Comparison of ENCODE assay signal across 17 cellular contexts in the genomic region with DNA sequence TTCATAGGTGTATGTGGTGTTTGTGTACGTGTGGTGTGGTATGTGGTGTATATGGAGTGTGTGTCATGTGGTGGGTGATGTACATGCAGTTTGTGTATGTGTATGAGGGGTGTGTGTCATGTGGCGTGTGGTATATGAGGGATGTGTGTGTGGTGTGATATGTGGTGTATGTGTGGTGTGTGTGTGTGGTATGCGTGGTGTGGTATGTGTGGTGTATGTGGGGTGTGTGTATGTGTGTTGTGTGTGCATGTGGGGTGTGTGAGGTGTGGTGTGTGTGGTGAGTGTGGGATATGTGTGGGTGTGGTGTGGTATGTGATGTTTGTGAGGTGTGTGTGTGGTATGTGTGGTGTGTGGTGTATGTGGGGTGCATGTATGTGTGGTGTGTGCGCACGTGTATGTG.
DNase-seq lines count a peak whose midpoint lies in the region; ATAC-seq, FAIRE-seq and TF ChIP-seq lines count a peak whose summit lies in the region.
"Had no signal": no experiment of that assay in that cellular context is flagged by ENCODE, and none has a peak within 500 bp of the region (broad histone marks: within the 10 kb centered on the region; RNA-seq: fewer than 3 reads in every experiment).

No MANE protein-coding gene starts in this region.

- H3K27ac ChIP-seq in astrocyte (ENCODE audit: low read depth, low read length) = no peak overlapping the region
- no peak overlapping the region for H3K27ac ChIP-seq in epithelial cell of prostate
- no peak overlapping the region for H3K27ac ChIP-seq in upper lobe of right lung
- no peak overlapping the region for H3K27ac ChIP-seq in body of pancreas
- no peak overlapping the region for H3K27ac ChIP-seq in RWPE1
- H3K27ac ChIP-seq: BLaER1 treated with 17β-estradiol and CSF1 and Interleukin-3, amounts not matched to agents 10 nM and 100 nM; HL-60 had no signal

- TF ChIP-seq POLR2A in body of pancreas (IDR thresholded peaks at IDR 0.05) = no peak

- H3K27me3 Mint-ChIP-seq in astrocyte (ENCODE audit: low read depth, unreplicated experiment) = peaks cover 2% of the 10 kb centered on the region
- H3K27me3 Mint-ChIP-seq: B cell, IgD-negative memory B cell had no signal

- no peak overlapping the region for H3K4me2 ChIP-seq in astrocyte (ENCODE audit: low read length)
- H3K4me2 ChIP-seq: BLaER1 treated with 17β-estradiol and CSF1 and Interleukin-3, amounts not matched to agents 10 nM and 100 nM had no signal

- H3K4me3 Mint-ChIP-seq in astrocyte (ENCODE audit: unreplicated experiment) = no peak overlapping the region
- H3K4me3 Mint-ChIP-seq: B cell; CD8-positive, alpha-beta T cell; H9; IgD-negative memory B cell had no signal

- H2AFZ ChIP-seq in astrocyte (ENCODE audit: low read depth, low read length) = no peak overlapping the region

- H3K36me3 ChIP-seq in astrocyte (ENCODE audit: insufficient read depth, low read length) = no peaks in the 10 kb centered on the region
- H3K36me3 ChIP-seq in upper lobe of right lung = no peaks in the 10 kb centered on the region
- H3K36me3 ChIP-seq in body of pancreas (replicated peaks in 1 of 2; ENCODE audit: insufficient read depth in 1 of 2, low read depth in 2 of 2) = no peaks in the 10 kb centered on the region
- H3K36me3 ChIP-seq: BLaER1 treated with 17β-estradiol and CSF1 and Interleukin-3, amounts not matched to agents 10 nM and 100 nM had no signal

- no peak overlapping the region for H3K27ac Mint-ChIP-seq in astrocyte (ENCODE audit: unreplicated experiment)
- H3K27ac Mint-ChIP-seq: B cell; CD8-positive, alpha-beta T cell; H9; IgD-negative memory B cell had no signal

- ATAC-seq in upper lobe of right lung = peak; percentile 5
- no peak for ATAC-seq in body of pancreas
- ATAC-seq: CD8-positive, alpha-beta T cell had no signal

- POLR2A ChIA-PET in RWPE1 (lab: Yijun Ruan, JAX; ENCODE audit: low non-redundant PET) = no interaction called here

- H3K79me2 ChIP-seq in astrocyte (ENCODE audit: insufficient read depth, low read length) = no peaks in the 10 kb centered on the region

- peak; percentile 96 for FAIRE-seq in HTR-8/SVneo (lab: Jason Lieb, UNC)
- FAIRE-seq in astrocyte (lab: Jason Lieb, UNC) = no peak

- no peaks in the 10 kb centered on the region for H3K36me3 Mint-ChIP-seq in astrocyte (ENCODE audit: low read depth, unreplicated experiment)
- H3K36me3 Mint-ChIP-seq: CD8-positive, alpha-beta T cell; IgD-negative memory B cell had no signal

- intact Hi-C loops in upper lobe of right lung (cut with DNase I) = no loop called here
- intact Hi-C loops in body of pancreas (cut with DNase I) = loop anchor here (5.0 kb wide), 1 partner anchor 248 kb away; no protein-coding TSS in a partner anchor

- H3K27me3 ChIP-seq in astrocyte (ENCODE audit: insufficient read depth, low read length) (no peaks in the 10 kb centered on the region), upper lobe of right lung (no peaks in the 10 kb centered on the region), body of pancreas (no peaks in the 10 kb centered on the region)
- H3K27me3 ChIP-seq: BLaER1 treated with 17β-estradiol and CSF1 and Interleukin-3, amounts not matched to agents 10 nM and 100 nM had no signal

- no peaks in the 10 kb centered on the region for H3K4me1 Mint-ChIP-seq in astrocyte (ENCODE audit: low read depth, unreplicated experiment)
- H3K4me1 Mint-ChIP-seq: B cell, H9 had no signal

- DNase-seq in HTR-8/SVneo (ENCODE audit: insufficient read length, low spot score) = no peak
- peak; percentile 16 for DNase-seq in astrocyte (ENCODE audit: low read depth)
- peak; percentile 12 for DNase-seq in epithelial cell of prostate (ENCODE audit: low read depth, low spot score)
- DNase-seq in upper lobe of right lung = no peak
- no peak for DNase-seq in body of pancreas
- DNase-seq in RWPE1 (ENCODE audit: low spot score) = no peak
- DNase-seq in activated gamma-delta T cell treated with Interleukin-2 at 50 U/mL for 16 hours = no peak
- DNase-seq: Calu3; CD8-positive, alpha-beta T cell; DMS79 treated with DMSO at 0.1 percent for 48 hours; GF-D8; GOT3; H9 had no signal

- TF ChIP-seq CTCF in astrocyte (IDR thresholded peaks at IDR 0.05; ENCODE audit: insufficient read depth, low read depth, low read length) (no peak), upper lobe of right lung (IDR thresholded peaks at IDR 0.05) (no peak), body of pancreas (IDR thresholded peaks at IDR 0.05) (no peak), RWPE1 (conservative IDR thresholded peaks at IDR 0.05; ENCODE audit: low read depth) (no peak)

- no peaks in the 10 kb centered on the region for H4K20me1 ChIP-seq in astrocyte (ENCODE audit: insufficient read depth, low read length)
- H4K20me1 ChIP-seq: BLaER1 treated with 17β-estradiol and CSF1 and Interleukin-3, amounts not matched to agents 10 nM and 100 nM had no signal

- H3K4me1 ChIP-seq in astrocyte (ENCODE audit: insufficient read depth, low read length) (no peaks in the 10 kb centered on the region), upper lobe of right lung (peaks cover 3% of the 10 kb centered on the region), body of pancreas (no peaks in the 10 kb centered on the region)
- H3K4me1 ChIP-seq: BLaER1 treated with 17β-estradiol and CSF1 and Interleukin-3, amounts not matched to agents 10 nM and 100 nM had no signal

- H3K9me3 Mint-ChIP-seq in astrocyte (ENCODE audit: unreplicated experiment) = no peaks in the 10 kb centered on the region
- H3K9me3 Mint-ChIP-seq: CD8-positive, alpha-beta T cell; H9 had no signal

- no peaks in the 10 kb centered on the region for H3K9me3 ChIP-seq in astrocyte (ENCODE audit: insufficient read depth, low read depth, low read length)
- H3K9me3 ChIP-seq in upper lobe of right lung = no peaks in the 10 kb centered on the region
- no peaks in the 10 kb centered on the region for H3K9me3 ChIP-seq in body of pancreas
- H3K9me3 ChIP-seq: BLaER1 treated with 17β-estradiol and CSF1 and Interleukin-3, amounts not matched to agents 10 nM and 100 nM had no signal

- H3K4me3 ChIP-seq in astrocyte (ENCODE audit: insufficient read depth, low read depth, low read length) = no peak overlapping the region
- H3K4me3 ChIP-seq in upper lobe of right lung = no peak overlapping the region
- H3K4me3 ChIP-seq in body of pancreas = no peak overlapping the region
- H3K4me3 ChIP-seq: BLaER1 treated with 17β-estradiol and CSF1 and Interleukin-3, amounts not matched to agents 10 nM and 100 nM had no signal

- CTCF ChIA-PET in RWPE1 (lab: Yijun Ruan, JAX) = no interaction called here

- WGBS in body of pancreas, 2 donors = 57 to 59% methylated on average over 5 of the region's 5 CpGs

- H3K9ac ChIP-seq in astrocyte (ENCODE audit: low read length) = no peak overlapping the region
- H3K9ac ChIP-seq: BLaER1 treated with 17β-estradiol and CSF1 and Interleukin-3, amounts not matched to agents 10 nM and 100 nM had no signal

Comparison
In these comparisons a context has a peak if more than half of its experiments do, and no peak if none do; other contexts are left out.
1. DNase-seq: peak in astrocyte (single experiment) and epithelial cell of prostate (single experiment); none in HTR-8/SVneo (single experiment), upper lobe of right lung (single experiment), body of pancreas (0 of 4), RWPE1 (single experiment) and activated gamma-delta T cell treated with Interleukin-2 at 50 U/mL for 16 hours (single experiment).